ENCODE assay signal across 27 cellular contexts in genomic region chr3:89312141-89312540, GRCh38.
"Had no signal": no experiment of that assay in that cellular context is flagged by ENCODE, and none has a peak within 500 bp of the region (broad histone marks: within the 10 kb centered on the region; RNA-seq: fewer than 3 reads in every experiment).

No MANE protein-coding gene starts in this region.

- H3K4me3 ChIP-seq: colonic mucosa, coronary artery, dorsolateral prefrontal cortex, esophagus muscularis mucosa, esophagus squamous epithelium, gastrocnemius medialis, gastroesophageal sphincter, heart left ventricle, heart right ventricle had no signal

- H3K27me3 ChIP-seq: colonic mucosa, dorsolateral prefrontal cortex, esophagus muscularis mucosa, esophagus squamous epithelium, foreskin keratinocyte, gastrocnemius medialis, gastroesophageal sphincter, heart left ventricle, heart right ventricle had no signal

- H3K9me3 ChIP-seq: colonic mucosa, esophagus muscularis mucosa, esophagus squamous epithelium, gastrocnemius medialis, gastroesophageal sphincter, heart right ventricle had no signal

- ATAC-seq: effector memory CD8-positive, alpha-beta T cell; esophagus mucosa; foreskin keratinocyte; gastrocnemius medialis; gastroesophageal sphincter; heart left ventricle; heart right ventricle had no signal

- DNase-seq: colonic mucosa; cortex of kidney; dermis blood vessel endothelial cell; dorsolateral prefrontal cortex; effector CD4-positive, alpha-beta T cell; effector CD8-positive, alpha-beta T cell; effector memory CD4-positive, alpha-beta T cell; effector memory CD8-positive, alpha-beta T cell; endodermal cell; erythroblast; esophagus squamous epithelium; foreskin fibroblast; foreskin keratinocyte; foreskin melanocyte; gastrocnemius medialis; glutamatergic neuron; head of caudate nucleus; heart left ventricle; heart right ventricle had no signal

- H3K4me1 ChIP-seq: colonic mucosa, esophagus squamous epithelium, foreskin keratinocyte, gastrocnemius medialis, gastroesophageal sphincter, heart left ventricle, heart right ventricle had no signal

- FAIRE-seq: colon, endometrium, endothelial cell of umbilical vein had no signal

- H3K36me3 ChIP-seq: colonic mucosa, esophagus muscularis mucosa, esophagus squamous epithelium, gastrocnemius medialis, gastroesophageal sphincter, heart left ventricle, heart right ventricle had no signal

- H3K27ac ChIP-seq: colonic mucosa, coronary artery, dorsolateral prefrontal cortex, epithelial cell of prostate, esophagus muscularis mucosa, esophagus squamous epithelium, foreskin keratinocyte, gastrocnemius medialis, gastroesophageal sphincter, heart left ventricle, heart right ventricle had no signal
